ENCODE assay signal across 1 cellular context in genomic region chr9:37574241-37574721, GRCh38.
TF ChIP-seq lines count a peak whose summit lies in the region.

No MANE protein-coding gene starts in this region.

TF ChIP-seq in SK-N-SH, 30 proteins besides CTCF, POLR2A, EP300 and RAD21 (continued from another document):
- no peak for TF ChIP-seq REST (IDR thresholded peaks at IDR 0.05; ENCODE audit: low read depth, low read length)
- TF ChIP-seq RXRA (IDR thresholded peaks at IDR 0.05; ENCODE audit: borderline replicate concordance, low read depth) = no peak
- TF ChIP-seq ELF1 (IDR thresholded peaks at IDR 0.05) = no peak
- TF ChIP-seq MEF2A (IDR thresholded peaks at IDR 0.05; ENCODE audit: borderline replicate concordance, low read depth) = no peak
- no peak for TF ChIP-seq GABPA (IDR thresholded peaks at IDR 0.05; ENCODE audit: low read depth)
- TF ChIP-seq SIN3A (IDR thresholded peaks at IDR 0.05; ENCODE audit: borderline replicate concordance, low read depth, low read length) = no peak
- no peak for TF ChIP-seq EZH2phosphoT487 (IDR thresholded peaks at IDR 0.05; ENCODE audit: borderline replicate concordance, low read depth)
- TF ChIP-seq PBX3 (IDR thresholded peaks at IDR 0.05) = no peak
- no peak for TF ChIP-seq USF1 (IDR thresholded peaks at IDR 0.05; ENCODE audit: borderline replicate concordance, low read depth)
